15 cellular contexts compared by ENCODE assay signal in the genomic region with DNA sequence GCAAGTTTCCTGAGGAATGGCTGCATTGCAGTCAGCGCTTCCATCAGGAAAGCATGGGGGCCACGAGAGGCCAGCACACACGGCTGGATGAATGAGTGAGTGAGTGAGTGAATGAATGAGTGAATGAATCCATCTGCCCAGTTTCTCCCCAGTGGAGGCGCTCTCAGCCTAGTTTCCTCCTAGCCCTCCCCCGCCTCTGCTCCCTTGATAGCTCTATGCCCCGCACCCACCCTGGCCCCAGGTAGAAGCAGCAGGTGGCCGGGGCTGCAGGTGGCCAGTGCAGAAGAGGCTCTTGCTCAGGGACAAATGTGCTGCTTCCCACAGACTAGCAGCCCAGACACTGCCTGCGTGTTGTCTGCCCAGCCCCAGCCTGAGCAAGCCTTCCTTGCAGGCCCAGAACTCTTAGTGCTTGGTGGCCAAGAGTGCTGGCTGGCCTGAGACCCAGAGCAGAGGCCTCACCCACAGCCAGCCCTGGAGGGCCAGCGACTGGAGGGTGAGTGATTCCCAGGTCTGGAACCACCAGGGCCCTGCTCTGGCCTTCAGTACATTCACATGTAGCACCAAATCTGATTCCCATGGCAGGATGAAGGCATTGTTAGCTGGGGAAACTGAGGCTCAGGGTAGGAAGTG.
"Had no signal": no experiment of that assay in that cellular context is flagged by ENCODE, and none has a peak within 500 bp of the region (broad histone marks: within the 10 kb centered on the region; RNA-seq: fewer than 3 reads in every experiment).

No MANE protein-coding gene starts in this region.

- H3K27ac Mint-ChIP-seq: activated naive CD8-positive, alpha-beta T cell treated with anti-CD3 and anti-CD28 coated beads for 36 hours; activated T-cell treated with anti-CD3 and anti-CD28 coated beads, Interleukin-2, amount 50 U/mL, for 24 hours had no signal

- H3K27me3 ChIP-seq: breast epithelium, thyroid gland, uterus had no signal

- H3K9me3 Mint-ChIP-seq: activated naive CD8-positive, alpha-beta T cell treated with anti-CD3 and anti-CD28 coated beads for 36 hours had no signal

- H3K9me3 ChIP-seq: breast epithelium, thyroid gland, uterus had no signal

- H3K4me1 ChIP-seq: breast epithelium, thyroid gland, uterus had no signal

- H3K4me3 ChIP-seq: breast epithelium, stomach, thyroid gland, uterus had no signal

- H3K36me3 Mint-ChIP-seq: activated naive CD8-positive, alpha-beta T cell treated with anti-CD3 and anti-CD28 coated beads for 36 hours had no signal

- ATAC-seq: activated CD4-positive, CD25-positive, alpha-beta regulatory T cell treated with anti-CD3 and anti-CD28 coated beads, Interleukin-2, amount 50 U/mL, for 24 hours; esophagus mucosa; left ventricle myocardium superior had no signal

- H3K36me3 ChIP-seq: breast epithelium, stomach, thyroid gland, uterus had no signal

- H3K27ac ChIP-seq: breast epithelium, stomach, thyroid gland, uterus had no signal

- H3K4me1 Mint-ChIP-seq: activated naive CD8-positive, alpha-beta T cell treated with anti-CD3 and anti-CD28 coated beads for 36 hours had no signal

- H3K4me3 Mint-ChIP-seq: activated naive CD8-positive, alpha-beta T cell treated with anti-CD3 and anti-CD28 coated beads for 36 hours; activated T-cell treated with anti-CD3 and anti-CD28 coated beads, Interleukin-2, amount 50 U/mL, for 24 hours had no signal

- DNase-seq: activated CD4-positive, alpha-beta T cell treated with anti-CD3 and anti-CD28 coated beads, Interleukin-2, amount 50 U/mL, for 4 hours; activated effector memory CD4-positive, alpha-beta T cell treated with anti-CD3 and anti-CD28 coated beads, Interleukin-2, amount 50 U/mL, for 16 hours; activated naive CD8-positive, alpha-beta T cell treated with anti-CD3 and anti-CD28 coated beads for 36 hours; activated T-cell treated with anti-CD3 and anti-CD28 coated beads, Interleukin-2, amount 50 U/mL, for 24 hours; anterior cingulate cortex; hippocampal formation; left ventricle myocardium superior; retina; stimulated activated CD4-positive, alpha-beta T cell treated with anti-CD3 and anti-CD28 coated beads, Interleukin-4, amount 100 ng/mL, for 4 hours; stomach; thyroid gland; uterus had no signal
